ENCODE assay signal across 13 cellular contexts in the genomic region with DNA sequence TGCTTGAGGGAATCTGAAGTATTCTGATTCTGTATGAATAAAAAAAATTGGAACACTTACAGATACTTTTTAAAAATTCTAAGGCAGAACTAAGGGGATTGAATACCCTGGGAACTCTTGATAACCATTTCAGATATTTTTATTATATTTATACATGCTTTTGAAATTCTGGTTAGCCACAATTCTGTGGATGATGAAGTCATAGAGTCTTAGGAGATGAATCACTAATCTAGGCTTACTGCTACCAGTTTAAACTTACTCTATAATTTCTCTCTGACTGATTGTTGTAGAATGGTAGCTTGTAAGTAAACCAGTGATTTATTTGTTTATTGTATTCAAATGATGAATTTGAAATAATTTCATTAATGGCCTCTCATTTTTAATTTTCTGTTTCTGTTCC. TPM values are rescaled to one million over a fixed set of nuclear protein-coding genes. Genes with fewer than 3 reads are reported as not detected.
A peak's percentile ranks its signal among the peaks of the same experiment; 100 is the strongest.
DNase-seq lines count a peak whose midpoint lies in the region; ATAC-seq and TF ChIP-seq lines count a peak whose summit lies in the region.
"Had no signal": no experiment of that assay in that cellular context is flagged by ENCODE, and none has a peak within 500 bp of the region (broad histone marks: within the 10 kb centered on the region; RNA-seq: fewer than 3 reads in every experiment).

No MANE protein-coding gene starts in this region.

- no peak for TF ChIP-seq POLR2A in HCT116 (IDR thresholded peaks at IDR 0.05; ENCODE audit: borderline replicate concordance, extremely low read depth, insufficient read depth, insufficient read length)

- H3K4me2 ChIP-seq in HCT116 (ENCODE audit: low read length), result peak overlapping the region; percentile 50; the same call in 1 of the 2 replicates

- peak overlapping the region; percentile 50 for H2AFZ ChIP-seq in HCT116 (ENCODE audit: low read depth, low read length, poor library complexity, severe bottlenecking)

- ATAC-seq in HCT116 (peak; percentile 50; the same call in 1 of the 2 replicates), GM21447 (IDR thresholded peaks at IDR 0.05; ENCODE audit: unreplicated experiment) (no peak), omental fat pad (ENCODE audit: low FRiP score) (no peak)
- ATAC-seq in activated T-helper 17 cell treated with anti-CD3 and anti-CD28 coated beads, Interleukin-2, amount 50 U/mL, for 72 hours (replicated peaks), result peak; percentile 74

- no peak overlapping the region for H3K9ac ChIP-seq in HCT116 (ENCODE audit: low read length)

- TF ChIP-seq RAD21 in HCT116 (IDR thresholded peaks at IDR 0.05; ENCODE audit: low read depth), result no peak

- no peaks in the 10 kb centered on the region for H3K9me3 ChIP-seq in HCT116 (ENCODE audit: control insufficient read depth in 1 of 2, insufficient read depth in 1 of 2, low read depth in 1 of 2, low read length in 2 of 2)
- H3K9me3 ChIP-seq: mucosa of descending colon had no signal

- intact Hi-C loops in HCT116 (cut with micrococcal nuclease), result no loop called here

- H3K27ac Mint-ChIP-seq in activated T-helper 17 cell treated with anti-CD3 and anti-CD28 coated beads, Interleukin-2, amount 50 U/mL, for 72 hours, result no peak overlapping the region
- H3K27ac Mint-ChIP-seq: CD14-positive monocyte had no signal

- CTCF ChIA-PET in HCT116 (lab: Charles Lee), result interaction anchor here (1.2 kb wide), 1 partner anchor 39 kb away, joined by 3 read pairs; no protein-coding TSS in a partner anchor

- H3K9me2 ChIP-seq in HCT116 (ENCODE audit: insufficient read depth), result no peaks in the 10 kb centered on the region

- RAD21 ChIA-PET in HCT116 (lab: Charles Lee; ENCODE audit: low non-redundant PET in 1 of 2, low total read pairs in 2 of 2, uncharacterized antibody in 2 of 2, unreplicated experiment in 2 of 2), result no interaction called here

- no peaks in the 10 kb centered on the region for H4K20me1 ChIP-seq in HCT116 (ENCODE audit: insufficient read depth)

- no peak for TF ChIP-seq CTCF in 22Rv1 (IDR thresholded peaks at IDR 0.05)
- no peak for TF ChIP-seq CTCF in HCT116 (IDR thresholded peaks at IDR 0.05 in 2 of 3, conservative IDR thresholded peaks at IDR 0.05 in 1 of 3; ENCODE audit: borderline replicate concordance in 1 of 3, insufficient read depth in 1 of 3, low read depth in 2 of 3, low read length in 2 of 3)
- TF ChIP-seq CTCF in omental fat pad (IDR thresholded peaks at IDR 0.05), result no peak

- H3K79me2 ChIP-seq in HCT116 (ENCODE audit: insufficient read depth, low read length), result no peaks in the 10 kb centered on the region

- no peak for DNase-seq in HCT116 (ENCODE audit: low read depth, low spot score)
- peak; percentile 57 for DNase-seq in hepatic stellate cell (ENCODE audit: low spot score)
- DNase-seq in T-helper 9 cell, result no peak
- DNase-seq in NCI-H2029 treated with DMSO at 0.1 percent for 48 hours (lab: John Stamatoyannopoulos, UW), result no peak
- DNase-seq in omental fat pad (ENCODE audit: low spot score), result no peak
- DNase-seq: mucosa of descending colon; NCI-H1930; stimulated activated naive CD4-positive, alpha-beta T cell treated with Interleukin-2 at 50 U/mL for 16 hours had no signal

- H3K4me1 ChIP-seq in HCT116 (ENCODE audit: control insufficient read depth in 1 of 2, insufficient read depth in 2 of 2, low read length in 2 of 2), result peaks cover 0 to 22% of the 10 kb centered on the region in 2 experiments; a peak in 2 of 4 replicates

- BruUV-seq in HCT116 (replicated peaks; lab: Mats Ljungman, UMichigan), result no TSS peak

- H3K4me3 Mint-ChIP-seq in activated T-helper 17 cell treated with anti-CD3 and anti-CD28 coated beads, Interleukin-2, amount 50 U/mL, for 72 hours, result no peak overlapping the region
- H3K4me3 Mint-ChIP-seq: brain, CD14-positive monocyte had no signal

- no peaks in the 10 kb centered on the region for H3K9me3 Mint-ChIP-seq in activated T-helper 17 cell treated with anti-CD3 and anti-CD28 coated beads, Interleukin-2, amount 50 U/mL, for 72 hours
- H3K9me3 Mint-ChIP-seq: CD14-positive monocyte had no signal

- H3K36me3 Mint-ChIP-seq in activated T-helper 17 cell treated with anti-CD3 and anti-CD28 coated beads, Interleukin-2, amount 50 U/mL, for 72 hours (ENCODE audit: low read depth), result no peaks in the 10 kb centered on the region
- H3K36me3 Mint-ChIP-seq: brain had no signal

- H3K36me3 ChIP-seq in HCT116 (ENCODE audit: control insufficient read depth in 1 of 2, insufficient read depth in 2 of 2, low read length in 2 of 2), result no peaks in the 10 kb centered on the region

- H3K4me3 ChIP-seq in HCT116 (replicated peaks in 1 of 2; ENCODE audit: low read depth in 1 of 2, low read length in 2 of 2), result peak overlapping the region in 1 of 2 experiments; percentile 6; a peak in 1 of 4 replicates
- H3K4me3 ChIP-seq: mucosa of descending colon had no signal

- H3K27me3 ChIP-seq in HCT116 (ENCODE audit: insufficient read depth, low read length), result no peaks in the 10 kb centered on the region

- POLR2A ChIA-PET in HCT116 (lab: Charles Lee), result no interaction called here

- H3K27ac ChIP-seq in 22Rv1 (peak overlapping the region; percentile 98), HCT116 (ENCODE audit: low read depth, low read length) (no peak overlapping the region)

- H3K4me1 Mint-ChIP-seq in activated T-helper 17 cell treated with anti-CD3 and anti-CD28 coated beads, Interleukin-2, amount 50 U/mL, for 72 hours, result no peaks in the 10 kb centered on the region

- no peaks in the 10 kb centered on the region for H3K27me3 Mint-ChIP-seq in activated T-helper 17 cell treated with anti-CD3 and anti-CD28 coated beads, Interleukin-2, amount 50 U/mL, for 72 hours

TF ChIP-seq in HCT116, 20 proteins besides CTCF, POLR2A, EP300 and RAD21:
- no peak for TF ChIP-seq ZFX (IDR thresholded peaks at IDR 0.05)
- peak; percentile 49; the same call in 1 of the 2 replicates for TF ChIP-seq JUND (IDR thresholded peaks at IDR 0.05)
- TF ChIP-seq, protein P1, sequence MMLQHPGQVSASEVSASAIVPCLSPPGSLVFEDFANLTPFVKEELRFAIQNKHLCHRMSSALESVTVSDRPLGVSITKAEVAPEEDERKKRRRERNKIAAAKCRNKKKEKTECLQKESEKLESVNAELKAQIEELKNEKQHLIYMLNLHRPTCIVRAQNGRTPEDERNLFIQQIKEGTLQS (IDR thresholded peaks at IDR 0.05), result no peak
- TF ChIP-seq EZH2phosphoT487 (IDR thresholded peaks at IDR 0.05; ENCODE audit: borderline replicate concordance), result no peak
- TF ChIP-seq TCF7L2 (IDR thresholded peaks at IDR 0.05; ENCODE audit: borderline replicate concordance, extremely low read depth, insufficient read depth, insufficient read length), result no peak
- TF ChIP-seq YY1 (IDR thresholded peaks at IDR 0.05; ENCODE audit: extremely low read depth, insufficient replicate concordance, low read depth, low read length), result no peak
- TF ChIP-seq CEBPB (IDR thresholded peaks at IDR 0.05; ENCODE audit: low read depth), result no peak
- no peak for TF ChIP-seq EZH2 (IDR thresholded peaks at IDR 0.05)
- TF ChIP-seq ZNF274 (IDR thresholded peaks at IDR 0.05; ENCODE audit: low read depth, low read length), result no peak
- TF ChIP-seq ELF1 (IDR thresholded peaks at IDR 0.05; ENCODE audit: borderline replicate concordance, low read depth), result no peak
- TF ChIP-seq, protein P2, sequence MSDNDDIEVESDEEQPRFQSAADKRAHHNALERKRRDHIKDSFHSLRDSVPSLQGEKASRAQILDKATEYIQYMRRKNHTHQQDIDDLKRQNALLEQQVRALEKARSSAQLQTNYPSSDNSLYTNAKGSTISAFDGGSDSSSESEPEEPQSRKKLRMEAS (IDR thresholded peaks at IDR 0.05), result no peak
- no peak for TF ChIP-seq EGR1 (IDR thresholded peaks at IDR 0.05; ENCODE audit: low read depth)
- TF ChIP-seq, protein P3, sequence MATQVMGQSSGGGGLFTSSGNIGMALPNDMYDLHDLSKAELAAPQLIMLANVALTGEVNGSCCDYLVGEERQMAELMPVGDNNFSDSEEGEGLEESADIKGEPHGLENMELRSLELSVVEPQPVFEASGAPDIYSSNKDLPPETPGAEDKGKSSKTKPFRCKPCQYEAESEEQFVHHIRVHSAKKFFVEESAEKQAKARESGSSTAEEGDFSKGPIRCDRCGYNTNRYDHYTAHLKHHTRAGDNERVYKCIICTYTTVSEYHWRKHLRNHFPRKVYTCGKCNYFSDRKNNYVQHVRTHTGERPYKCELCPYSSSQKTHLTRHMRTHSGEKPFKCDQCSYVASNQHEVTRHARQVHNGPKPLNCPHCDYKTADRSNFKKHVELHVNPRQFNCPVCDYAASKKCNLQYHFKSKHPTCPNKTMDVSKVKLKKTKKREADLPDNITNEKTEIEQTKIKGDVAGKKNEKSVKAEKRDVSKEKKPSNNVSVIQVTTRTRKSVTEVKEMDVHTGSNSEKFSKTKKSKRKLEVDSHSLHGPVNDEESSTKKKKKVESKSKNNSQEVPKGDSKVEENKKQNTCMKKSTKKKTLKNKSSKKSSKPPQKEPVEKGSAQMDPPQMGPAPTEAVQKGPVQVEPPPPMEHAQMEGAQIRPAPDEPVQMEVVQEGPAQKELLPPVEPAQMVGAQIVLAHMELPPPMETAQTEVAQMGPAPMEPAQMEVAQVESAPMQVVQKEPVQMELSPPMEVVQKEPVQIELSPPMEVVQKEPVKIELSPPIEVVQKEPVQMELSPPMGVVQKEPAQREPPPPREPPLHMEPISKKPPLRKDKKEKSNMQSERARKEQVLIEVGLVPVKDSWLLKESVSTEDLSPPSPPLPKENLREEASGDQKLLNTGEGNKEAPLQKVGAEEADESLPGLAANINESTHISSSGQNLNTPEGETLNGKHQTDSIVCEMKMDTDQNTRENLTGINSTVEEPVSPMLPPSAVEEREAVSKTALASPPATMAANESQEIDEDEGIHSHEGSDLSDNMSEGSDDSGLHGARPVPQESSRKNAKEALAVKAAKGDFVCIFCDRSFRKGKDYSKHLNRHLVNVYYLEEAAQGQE (IDR thresholded peaks at IDR 0.05; ENCODE audit: low read depth), result no peak
- TF ChIP-seq SRF (IDR thresholded peaks at IDR 0.05; ENCODE audit: low read depth), result no peak
- no peak for TF ChIP-seq POLR2AphosphoS5 (IDR thresholded peaks at IDR 0.05; ENCODE audit: low read depth, low read length)
- TF ChIP-seq FOSL1 (IDR thresholded peaks at IDR 0.05; ENCODE audit: low read depth), result peak; percentile 62; the same call in 1 of the 2 replicates
- TF ChIP-seq SIN3A (IDR thresholded peaks at IDR 0.05; ENCODE audit: low read depth), result no peak

RNA-seq across cellular contexts. Expression of a gene that starts 11.4 kb away (rescaled TPM):
- total RNA-seq in HCT116 (2021; ENCODE audit: unreplicated experiment) (50.3 TPM), omental fat pad (10 to 100 TPM; 27.7 to 92.6 (median 57.4) TPM)
- polyA plus RNA-seq in HCT116 (2012), result 15.3 and 21.5 TPM in 2 replicates
- total RNA-seq in activated T-helper 17 cell treated with anti-CD3 and anti-CD28 coated beads, Interleukin-2, amount 50 U/mL, for 72 hours, result 10 to 100 TPM; 38.5 to 52.0 TPM

Comparison
In these comparisons a context has a peak if more than half of its experiments do, and no peak if none do; other contexts are left out.
1. ATAC-seq: peak in HCT116 (single experiment) and activated T-helper 17 cell treated with anti-CD3 and anti-CD28 coated beads, Interleukin-2, amount 50 U/mL, for 72 hours (single experiment); none in GM21447 (single experiment) and omental fat pad (single experiment).